ENCODE assay signal across 10 cellular contexts in genomic region chr3:52248816-52249547, GRCh38. TPM values are rescaled to one million over a fixed set of nuclear protein-coding genes. Genes with fewer than 3 reads are reported as not detected.
A peak's percentile ranks its signal among the peaks of the same experiment; 100 is the strongest.
DNase-seq lines count a peak whose midpoint lies in the region; ATAC-seq, FAIRE-seq and TF ChIP-seq lines count a peak whose summit lies in the region.
"Had no signal": no experiment of that assay in that cellular context is flagged by ENCODE, and none has a peak within 500 bp of the region (broad histone marks: within the 10 kb centered on the region; RNA-seq: fewer than 3 reads in every experiment).

No MANE protein-coding gene starts in this region.

- no peaks in the 10 kb centered on the region for H3K27me3 ChIP-seq in CD8-positive, alpha-beta memory T cell (ENCODE audit: insufficient read depth, low read length, poor library complexity, severe bottlenecking)
- no peaks in the 10 kb centered on the region for H3K27me3 ChIP-seq in K562 (ENCODE audit: control insufficient read depth in 2 of 2, insufficient read depth in 2 of 2, low read length in 2 of 2)
- H3K27me3 ChIP-seq in naive thymus-derived CD4-positive, alpha-beta T cell (ENCODE audit: control insufficient read depth in 2 of 2, insufficient read depth in 2 of 2, low read length in 2 of 2): no peaks in the 10 kb centered on the region
- H3K27me3 ChIP-seq: pancreas had no signal

- H3K9me3 ChIP-seq in CD8-positive, alpha-beta memory T cell (ENCODE audit: low read length): no peaks in the 10 kb centered on the region
- no peaks in the 10 kb centered on the region for H3K9me3 ChIP-seq in K562 (replicated peaks; ENCODE audit: control insufficient read depth, insufficient read depth, low read depth, low read length)
- H3K9me3 ChIP-seq in naive thymus-derived CD4-positive, alpha-beta T cell (ENCODE audit: control insufficient read depth in 2 of 3, low read length in 3 of 3): no peaks in the 10 kb centered on the region
- H3K9me3 ChIP-seq: pancreas had no signal

- H3K27ac ChIP-seq in CD8-positive, alpha-beta memory T cell (ENCODE audit: low read depth, low read length): no peak overlapping the region
- no peak overlapping the region for H3K27ac ChIP-seq in K562 (ENCODE audit: extremely low read depth, low read depth, low read length)
- H3K27ac ChIP-seq in naive thymus-derived CD4-positive, alpha-beta T cell (ENCODE audit: low read depth, low read length): peak overlapping the region; percentile 87
- H3K27ac ChIP-seq: pancreas had no signal

- intact Hi-C loops in K562 (cut with micrococcal nuclease): no loop called here
- intact Hi-C loops in naive thymus-derived CD4-positive, alpha-beta T cell (cut with micrococcal nuclease): no loop called here

- H3K9me3 Mint-ChIP-seq in CD8-positive, alpha-beta memory T cell: peaks cover 0 to 2% (median 0%) of the 10 kb centered on the region in 5 donors
- no peaks in the 10 kb centered on the region for H3K9me3 Mint-ChIP-seq in IgD-negative memory B cell
- H3K9me3 Mint-ChIP-seq in naive thymus-derived CD4-positive, alpha-beta T cell: peaks cover 0 to 6% (median 0%) of the 10 kb centered on the region in 11 donors

- in situ Hi-C loops in K562 (cut with MboI): no loop called here

- TF ChIP-seq POLR2A in K562 (conservative IDR thresholded peaks at IDR 0.05): no peak

- 57% methylated on average over 8 of the region's 10 CpGs for WGBS in K562 (ENCODE audit: insufficient coverage, low coverage, missing lambda C conversion rate)

- DNase-seq in CD8-positive, alpha-beta memory T cell: peak in 2 of 5 donors; percentile 41 to 68
- DNase-seq in K562 (ENCODE audit: extremely low read depth in 1 of 4, low spot score in 3 of 4) (peak in 2 of 4 experiments; percentile 25 to 27), GM19239 (ENCODE audit: insufficient read length, low spot score) (no peak), EL (no peak), NCI-H128 (lab: John Stamatoyannopoulos, UW; ENCODE audit: unreplicated experiment) (no peak)
- DNase-seq in naive thymus-derived CD4-positive, alpha-beta T cell: peak in 1 of 9 donors; percentile 34

- H3K9me1 ChIP-seq in K562 (ENCODE audit: control insufficient read depth, insufficient read depth, low read length): no peaks in the 10 kb centered on the region

- no peak overlapping the region for H3K9ac ChIP-seq in K562 (ENCODE audit: insufficient read depth in 1 of 2, low read depth in 2 of 2, low read length in 2 of 2)

- POLR2A ChIA-PET in CD8-positive, alpha-beta memory T cell (lab: Charles Lee): interaction anchor here (0.7 to 2.5 kb wide), 7 partner anchors 10 to 69 kb away, joined by 3 to 12 read pairs (median 7); partner anchors contain the start of genes TWF2 and WDR82
- POLR2A ChIA-PET in K562 (lab: Yijun Ruan, JAX): interaction anchor here (0.6 to 1.9 kb wide), 10 partner anchors 9 to 113 kb away, joined by 3 to 10 read pairs (median 4); no protein-coding TSS in a partner anchor
- POLR2A ChIA-PET in naive thymus-derived CD4-positive, alpha-beta T cell (lab: Charles Lee): interaction anchor here (0.8 to 46.3 kb wide), 9 partner anchors 8 to 35 kb away, joined by 3 to 1418 read pairs (median 18); partner anchors contain the start of genes GLYCTK, TWF2 and WDR82

- peak overlapping the region; percentile 88 to 100 (median 96) for H3K27ac Mint-ChIP-seq in CD8-positive, alpha-beta memory T cell
- peak overlapping the region; percentile 9 to 87 (median 58) for H3K27ac Mint-ChIP-seq in IgD-negative memory B cell
- peak overlapping the region; percentile 79 to 99 (median 92) for H3K27ac Mint-ChIP-seq in naive thymus-derived CD4-positive, alpha-beta T cell

- 0 out of 2 replicates have a peak, but pooled peaks cover 6% of the 10 kb centered on the region for H4K20me1 ChIP-seq in K562 (replicated peaks; ENCODE audit: control insufficient read depth, insufficient read depth, low read length)

- no TSS peak for BruUV-seq in K562 (replicated peaks; lab: Mats Ljungman, UMichigan)

- H3K36me3 Mint-ChIP-seq in CD8-positive, alpha-beta memory T cell: peaks cover 0 to 65% (median 15%) of the 10 kb centered on the region in 3 donors
- H3K36me3 Mint-ChIP-seq in IgD-negative memory B cell: peaks cover 5% of the 10 kb centered on the region
- H3K36me3 Mint-ChIP-seq in naive thymus-derived CD4-positive, alpha-beta T cell: peaks cover 7 to 45% (median 15%) of the 10 kb centered on the region in 5 donors

- TF ChIP-seq EP300 in K562 (IDR thresholded peaks at IDR 0.05; ENCODE audit: low read length): no peak

- peaks cover 3% of the 10 kb centered on the region for H3K36me3 ChIP-seq in CD8-positive, alpha-beta memory T cell (ENCODE audit: insufficient read depth, low read length)
- peaks cover 36% of the 10 kb centered on the region; the same call in 2 of the 3 replicates for H3K36me3 ChIP-seq in K562 (ENCODE audit: control insufficient read depth, insufficient read depth, low read length)
- peaks cover 0 to 34% (median 0%) of the 10 kb centered on the region in 3 experiments for H3K36me3 ChIP-seq in naive thymus-derived CD4-positive, alpha-beta T cell (ENCODE audit: control insufficient read depth in 2 of 3, insufficient read depth in 3 of 3, low read length in 3 of 3)

- no peak overlapping the region for H3K4me2 ChIP-seq in K562 (ENCODE audit: insufficient read depth, low read length)

- peaks cover 73 to 93% (median 84%) of the 10 kb centered on the region in 3 donors for H3K4me1 Mint-ChIP-seq in CD8-positive, alpha-beta memory T cell
- peaks cover 27 to 52% (median 45%) of the 10 kb centered on the region in 3 donors for H3K4me1 Mint-ChIP-seq in IgD-negative memory B cell
- peaks cover 40 to 90% (median 86%) of the 10 kb centered on the region in 7 donors for H3K4me1 Mint-ChIP-seq in naive thymus-derived CD4-positive, alpha-beta T cell

- FAIRE-seq in K562 (lab: Jason Lieb, UNC) (no peak), GM19239 (lab: Jason Lieb, UNC) (no peak)
- FAIRE-seq: pancreas had no signal

- no peak for ATAC-seq in K562
- ATAC-seq in naive thymus-derived CD4-positive, alpha-beta T cell: no peak
- no peak for ATAC-seq in HG02571 (IDR thresholded peaks at IDR 0.05; ENCODE audit: unreplicated experiment)
- ATAC-seq: pancreas had no signal

- no peak overlapping the region for H2AFZ ChIP-seq in K562 (ENCODE audit: low read depth, low read length)

- no peaks in the 10 kb centered on the region for H3K79me2 ChIP-seq in K562 (ENCODE audit: control insufficient read depth, insufficient read depth, low read length)

- no peak overlapping the region for H3K4me3 ChIP-seq in CD8-positive, alpha-beta memory T cell (ENCODE audit: low read length)
- no peak overlapping the region for H3K4me3 ChIP-seq in K562
- H3K4me3 ChIP-seq in naive thymus-derived CD4-positive, alpha-beta T cell (ENCODE audit: low read length): no peak overlapping the region
- H3K4me3 ChIP-seq: pancreas had no signal

- H3K4me3 Mint-ChIP-seq in CD8-positive, alpha-beta memory T cell: peak overlapping the region; percentile 5 to 88 (median 52)
- peak overlapping the region in 1 of 4 donors; percentile 80 for H3K4me3 Mint-ChIP-seq in IgD-negative memory B cell
- H3K4me3 Mint-ChIP-seq in naive thymus-derived CD4-positive, alpha-beta T cell: peak overlapping the region in 9 of 10 donors; percentile 36 to 87 (median 61)

- H3K4me1 ChIP-seq in CD8-positive, alpha-beta memory T cell (ENCODE audit: insufficient read depth, low read length): peaks cover 86% of the 10 kb centered on the region
- peaks cover 11 to 21% of the 10 kb centered on the region in 2 experiments; a peak in 4 of 5 replicates for H3K4me1 ChIP-seq in K562 (replicated peaks in 1 of 2; ENCODE audit: control insufficient read depth in 2 of 2, insufficient read depth in 2 of 2, low read length in 2 of 2)
- peaks cover 57 to 85% of the 10 kb centered on the region in 2 donors for H3K4me1 ChIP-seq in naive thymus-derived CD4-positive, alpha-beta T cell (ENCODE audit: control insufficient read depth in 2 of 2, insufficient read depth in 2 of 2, low read length in 2 of 2)

- CTCF ChIA-PET in CD8-positive, alpha-beta memory T cell (lab: Charles Lee): interaction anchor here (1.1 to 14.4 kb wide), 6 partner anchors 17 to 90 kb away, joined by 3 to 156 read pairs (median 6); partner anchors contain the start of genes GLYCTK and WDR82
- CTCF ChIA-PET in K562 (lab: Yijun Ruan, JAX; ENCODE audit: low intra/inter-chr PET ratio): no interaction called here
- CTCF ChIA-PET in naive thymus-derived CD4-positive, alpha-beta T cell (lab: Charles Lee): interaction anchor here (1.2 to 3.2 kb wide), 6 partner anchors 10 to 31 kb away, joined by 3 to 16 read pairs (median 4); partner anchors contain the start of genes TWF2 and WDR82

- no peak for TF ChIP-seq RAD21 in K562 (CRISPR knock-in tag; conservative IDR thresholded peaks at IDR 0.05 in 1 of 2, IDR thresholded peaks at IDR 0.05 in 1 of 2)

- H3K27me3 Mint-ChIP-seq in CD8-positive, alpha-beta memory T cell: peaks cover 0 to 2% of the 10 kb centered on the region in 2 donors
- no peaks in the 10 kb centered on the region for H3K27me3 Mint-ChIP-seq in IgD-negative memory B cell
- peaks cover 0 to 4% (median 0%) of the 10 kb centered on the region in 5 donors for H3K27me3 Mint-ChIP-seq in naive thymus-derived CD4-positive, alpha-beta T cell

- TF ChIP-seq CTCF in K562 (IDR thresholded peaks at IDR 0.05 in 2 of 3, conservative IDR thresholded peaks at IDR 0.05 in 1 of 3; ENCODE audit: insufficient read depth in 2 of 3, low read depth in 1 of 3, low read length in 3 of 3): no peak

RNA-seq across cellular contexts. Expression of gene PPM1M, which starts 3.4 kb away (rescaled TPM):
- total RNA-seq in CD8-positive, alpha-beta memory T cell: 10 to 100 TPM; 56.6 to 60.8 TPM
- polyA plus RNA-seq in CD8-positive, alpha-beta memory T cell: 81.8 TPM
- polyA plus RNA-seq in IgD-negative memory B cell (51.3 TPM), K562 (2011; rRNA removed) (9.2 and 9.9 TPM in 2 replicates), K562 (2014; fragmentation: Illumina TruSeq; extraction: Trizol) (6.5 and 6.6 TPM in 2 replicates), K562 (2014; fragmentation: Nextera tagmentation; extraction: Ambion mirVana) (1 to 10 TPM; 1.4 to 1.5 TPM), K562 (2014; rRNA removed) (4.6 and 6.9 TPM in 2 replicates)
- 11.6 and 26.7 TPM in 2 replicates for total RNA-seq in K562 (2011; cell fraction: chromatin; rRNA removed; ENCODE audit: low replicate concordance)
- 12.4 and 21.7 TPM in 2 replicates for total RNA-seq in K562 (2011; cell fraction: nucleolus; rRNA removed)
- total RNA-seq in K562 (2011; cell fraction: nucleoplasm; rRNA removed): 15.0 and 16.4 TPM in 2 replicates
- total RNA-seq in K562 (2014; rRNA removed) (4.4 and 4.5 TPM in 2 replicates), K562 (2014; rRNA removed; fragmentation: Illumina TruSeq; extraction: Trizol) (3.3 TPM in 2 replicates), K562 (2015; rRNA removed; fragmentation: Illumina TruSeq; extraction: Trizol) (2.0 and 2.8 TPM in 2 replicates), K562 (2021) (5.0 and 7.0 TPM in 2 replicates)
- 9.0 and 11.2 TPM in 2 replicates for polyA plus RNA-seq in K562 (2011; cell fraction: cytosol; rRNA removed)
- polyA plus RNA-seq in K562 (2011; cell fraction: nucleus; rRNA removed): 37.5 and 44.1 TPM in 2 replicates
- polyA plus RNA-seq in K562 (2012): 5.9 and 21.1 TPM in 2 replicates
- polyA minus RNA-seq in K562 (2011; rRNA and poly(A)+ RNA removed): 4.8 and 5.7 TPM in 2 replicates
- 2.2 and 2.7 TPM in 2 replicates for polyA minus RNA-seq in K562 (2011; cell fraction: cytosol; rRNA and poly(A)+ RNA removed)
- polyA minus RNA-seq in K562 (2011; cell fraction: nucleus; rRNA and poly(A)+ RNA removed): 6.2 and 7.9 TPM in 2 replicates
- 10 to 100 TPM; 55.8 to 81.0 (median 74.5) TPM for total RNA-seq in naive thymus-derived CD4-positive, alpha-beta T cell
- polyA plus RNA-seq in naive thymus-derived CD4-positive, alpha-beta T cell: 100 to 1,000 TPM in 1 of 2 donors, 10 to 100 TPM in 1; 68.8 to 135 TPM

RNA-seq across cellular contexts. Expression of gene TWF2, which starts 10.0 kb away (rescaled TPM):
- 100 to 1,000 TPM in 1 of 2 experiments, 10 to 100 TPM in 1; 98.2 to 101 TPM for total RNA-seq in CD8-positive, alpha-beta memory T cell
- polyA plus RNA-seq in CD8-positive, alpha-beta memory T cell: 138 TPM
- polyA plus RNA-seq in IgD-negative memory B cell: 108 TPM
- 4.4 and 12.4 TPM in 2 replicates for total RNA-seq in K562 (2011; cell fraction: chromatin; rRNA removed; ENCODE audit: low replicate concordance)
- 15.1 and 18.7 TPM in 2 replicates for total RNA-seq in K562 (2011; cell fraction: nucleolus; rRNA removed)
- 6.9 and 10.0 TPM in 2 replicates for total RNA-seq in K562 (2011; cell fraction: nucleoplasm; rRNA removed)
- 49.1 and 56.9 TPM in 2 replicates for total RNA-seq in K562 (2014; rRNA removed)
- total RNA-seq in K562 (2014; rRNA removed; fragmentation: Illumina TruSeq; extraction: Trizol): 9.6 and 11.4 TPM in 2 replicates
- 26.8 and 27.0 TPM in 2 replicates for total RNA-seq in K562 (2015; rRNA removed; fragmentation: Illumina TruSeq; extraction: Trizol)
- 49.1 and 53.6 TPM in 2 replicates for total RNA-seq in K562 (2021)
- 35.7 and 47.1 TPM in 2 replicates for polyA plus RNA-seq in K562 (2011; rRNA removed)
- polyA plus RNA-seq in K562 (2011; cell fraction: cytosol; rRNA removed): 68.9 and 112 TPM in 2 replicates
- 30.0 and 32.4 TPM in 2 replicates for polyA plus RNA-seq in K562 (2011; cell fraction: nucleus; rRNA removed)
- polyA plus RNA-seq in K562 (2012): 38.0 and 90.9 TPM in 2 replicates
- polyA plus RNA-seq in K562 (2014; fragmentation: Illumina TruSeq; extraction: Trizol): 29.7 and 43.9 TPM in 2 replicates
- 1 to 10 TPM in 1 of 2 experiments, under 1 TPM in 1; 0.11 to 1.7 TPM for polyA plus RNA-seq in K562 (2014; fragmentation: Nextera tagmentation; extraction: Ambion mirVana)
- 59.4 and 61.9 TPM in 2 replicates for polyA plus RNA-seq in K562 (2014; rRNA removed)
- 21.1 and 22.8 TPM in 2 replicates for polyA minus RNA-seq in K562 (2011; rRNA and poly(A)+ RNA removed)
- 37.2 and 37.3 TPM in 2 replicates for polyA minus RNA-seq in K562 (2011; cell fraction: cytosol; rRNA and poly(A)+ RNA removed)
- polyA minus RNA-seq in K562 (2011; cell fraction: nucleus; rRNA and poly(A)+ RNA removed): 6.6 and 9.1 TPM in 2 replicates
- total RNA-seq in naive thymus-derived CD4-positive, alpha-beta T cell: 100 to 1,000 TPM in 1 of 5 experiments, 10 to 100 TPM in 4; 38.7 to 110 (median 63.7) TPM
- 100 to 1,000 TPM; 104 to 147 TPM for polyA plus RNA-seq in naive thymus-derived CD4-positive, alpha-beta T cell

RNA-seq across cellular contexts. Expression of gene TLR9, which starts 23.5 kb away (rescaled TPM):
- total RNA-seq in CD8-positive, alpha-beta memory T cell: under 1 TPM; 0.16 to 0.22 TPM
- polyA plus RNA-seq in CD8-positive, alpha-beta memory T cell: 0.16 TPM
- polyA plus RNA-seq in IgD-negative memory B cell: 10.4 TPM
- total RNA-seq in K562 (2011; cell fraction: chromatin; rRNA removed; ENCODE audit: low replicate concordance): not detected in 2 replicates
- 0.13 TPM in 1 of 2 replicates, not detected in the other for total RNA-seq in K562 (2011; cell fraction: nucleolus; rRNA removed)
- total RNA-seq in K562 (2011; cell fraction: nucleoplasm; rRNA removed): 0.15 TPM in 1 of 2 replicates, not detected in the other
- not detected in 2 replicates for total RNA-seq in K562 (2014; rRNA removed)
- not detected in 2 replicates for total RNA-seq in K562 (2014; rRNA removed; fragmentation: Illumina TruSeq; extraction: Trizol)
- not detected in 2 replicates for total RNA-seq in K562 (2015; rRNA removed; fragmentation: Illumina TruSeq; extraction: Trizol)
- total RNA-seq in K562 (2021): not detected in 2 replicates
- polyA plus RNA-seq in K562 (2011; rRNA removed): not detected in 2 replicates
- polyA plus RNA-seq in K562 (2011; cell fraction: cytosol; rRNA removed): not detected in 2 replicates
- polyA plus RNA-seq in K562 (2011; cell fraction: nucleus; rRNA removed): 0.10 TPM in 1 of 2 replicates, not detected in the other
- 0.01 and 0.21 TPM in 2 replicates for polyA plus RNA-seq in K562 (2012)
- not detected in 2 replicates for polyA plus RNA-seq in K562 (2014; fragmentation: Illumina TruSeq; extraction: Trizol)
- polyA plus RNA-seq in K562 (2014; fragmentation: Nextera tagmentation; extraction: Ambion mirVana): not detected
- not detected in 2 replicates for polyA plus RNA-seq in K562 (2014; rRNA removed)
- polyA minus RNA-seq in K562 (2011; rRNA and poly(A)+ RNA removed): not detected in 2 replicates
- not detected in 2 replicates for polyA minus RNA-seq in K562 (2011; cell fraction: cytosol; rRNA and poly(A)+ RNA removed)
- not detected in 2 replicates for polyA minus RNA-seq in K562 (2011; cell fraction: nucleus; rRNA and poly(A)+ RNA removed)
- total RNA-seq in naive thymus-derived CD4-positive, alpha-beta T cell: 1 to 10 TPM in 3 of 5 experiments, under 1 TPM in 2; 0.27 to 2.5 (median 1.6) TPM
- under 1 TPM in 1 of 2 donors, not detected in 1; 0.16 TPM for polyA plus RNA-seq in naive thymus-derived CD4-positive, alpha-beta T cell
- total RNA-seq: RPMI7951 had no signal

RNA-seq across cellular contexts. Expression of gene WDR82, which starts 29.5 kb away (rescaled TPM):
- total RNA-seq in CD8-positive, alpha-beta memory T cell: 100 to 1,000 TPM; 133 to 140 TPM
- 133 TPM for polyA plus RNA-seq in CD8-positive, alpha-beta memory T cell
- polyA plus RNA-seq in IgD-negative memory B cell (55.0 TPM), K562 (2011; rRNA removed) (38.0 and 62.9 TPM in 2 replicates), K562 (2014; fragmentation: Illumina TruSeq; extraction: Trizol) (45.3 and 46.2 TPM in 2 replicates), K562 (2014; fragmentation: Nextera tagmentation; extraction: Ambion mirVana) (1 to 10 TPM; 6.4 to 8.0 TPM), K562 (2014; rRNA removed) (30.6 and 37.7 TPM in 2 replicates)
- 32.1 and 34.4 TPM in 2 replicates for total RNA-seq in K562 (2011; cell fraction: chromatin; rRNA removed; ENCODE audit: low replicate concordance)
- 18.3 and 21.8 TPM in 2 replicates for total RNA-seq in K562 (2011; cell fraction: nucleolus; rRNA removed)
- total RNA-seq in K562 (2011; cell fraction: nucleoplasm; rRNA removed): 32.9 and 48.2 TPM in 2 replicates
- total RNA-seq in K562 (2014; rRNA removed) (22.0 and 29.6 TPM in 2 replicates), K562 (2014; rRNA removed; fragmentation: Illumina TruSeq; extraction: Trizol) (37.1 and 41.0 TPM in 2 replicates), K562 (2015; rRNA removed; fragmentation: Illumina TruSeq; extraction: Trizol) (36.1 and 39.0 TPM in 2 replicates), K562 (2021) (44.4 and 45.9 TPM in 2 replicates)
- polyA plus RNA-seq in K562 (2011; cell fraction: cytosol; rRNA removed): 25.3 and 36.3 TPM in 2 replicates
- 9.0 and 10.3 TPM in 2 replicates for polyA plus RNA-seq in K562 (2011; cell fraction: nucleus; rRNA removed)
- 26.5 and 47.8 TPM in 2 replicates for polyA plus RNA-seq in K562 (2012)
- polyA minus RNA-seq in K562 (2011; rRNA and poly(A)+ RNA removed): 59.8 and 79.3 TPM in 2 replicates
- polyA minus RNA-seq in K562 (2011; cell fraction: cytosol; rRNA and poly(A)+ RNA removed): 28.9 and 31.4 TPM in 2 replicates
- 9.8 and 14.4 TPM in 2 replicates for polyA minus RNA-seq in K562 (2011; cell fraction: nucleus; rRNA and poly(A)+ RNA removed)
- total RNA-seq in naive thymus-derived CD4-positive, alpha-beta T cell: 100 to 1,000 TPM; 112 to 161 (median 135) TPM
- polyA plus RNA-seq in naive thymus-derived CD4-positive, alpha-beta T cell: 100 to 1,000 TPM; 127 to 181 TPM

RNA-seq across cellular contexts. Expression of gene GLYCTK, which starts 38.6 kb away (rescaled TPM):
- 10 to 100 TPM; 21.2 to 21.4 TPM for total RNA-seq in CD8-positive, alpha-beta memory T cell
- 9.7 TPM for polyA plus RNA-seq in CD8-positive, alpha-beta memory T cell
- polyA plus RNA-seq in IgD-negative memory B cell (7.4 TPM), K562 (2011; rRNA removed) (6.0 and 7.1 TPM in 2 replicates), K562 (2014; fragmentation: Illumina TruSeq; extraction: Trizol) (3.0 and 4.5 TPM in 2 replicates), K562 (2014; fragmentation: Nextera tagmentation; extraction: Ambion mirVana) (under 1 TPM; 0.18 to 0.55 TPM), K562 (2014; rRNA removed) (9.1 and 9.9 TPM in 2 replicates)
- 13.8 and 48.9 TPM in 2 replicates for total RNA-seq in K562 (2011; cell fraction: chromatin; rRNA removed; ENCODE audit: low replicate concordance)
- total RNA-seq in K562 (2011; cell fraction: nucleolus; rRNA removed): 30.0 and 32.7 TPM in 2 replicates
- 23.2 and 27.7 TPM in 2 replicates for total RNA-seq in K562 (2011; cell fraction: nucleoplasm; rRNA removed)
- total RNA-seq in K562 (2014; rRNA removed) (5.8 and 6.4 TPM in 2 replicates), K562 (2014; rRNA removed; fragmentation: Illumina TruSeq; extraction: Trizol) (1.3 and 1.9 TPM in 2 replicates), K562 (2015; rRNA removed; fragmentation: Illumina TruSeq; extraction: Trizol) (3.4 and 4.1 TPM in 2 replicates), K562 (2021) (7.3 and 8.3 TPM in 2 replicates)
- polyA plus RNA-seq in K562 (2011; cell fraction: cytosol; rRNA removed): 6.9 and 12.4 TPM in 2 replicates
- polyA plus RNA-seq in K562 (2011; cell fraction: nucleus; rRNA removed): 35.6 and 67.1 TPM in 2 replicates
- 5.1 and 6.4 TPM in 2 replicates for polyA plus RNA-seq in K562 (2012)
- 2.5 and 3.2 TPM in 2 replicates for polyA minus RNA-seq in K562 (2011; rRNA and poly(A)+ RNA removed)
- 2.7 and 3.9 TPM in 2 replicates for polyA minus RNA-seq in K562 (2011; cell fraction: cytosol; rRNA and poly(A)+ RNA removed)
- 10.9 and 12.1 TPM in 2 replicates for polyA minus RNA-seq in K562 (2011; cell fraction: nucleus; rRNA and poly(A)+ RNA removed)
- total RNA-seq in naive thymus-derived CD4-positive, alpha-beta T cell: 10 to 100 TPM; 24.3 to 38.3 (median 32.8) TPM
- polyA plus RNA-seq in naive thymus-derived CD4-positive, alpha-beta T cell: 10 to 100 TPM in 1 of 2 donors, 1 to 10 TPM in 1; 8.0 to 15.5 TPM
